In genomic region chr1:244435562-244436205, GRCh38 we compare ENCODE assay signal across 8 cellular contexts. TPM values are rescaled to one million over a fixed set of nuclear protein-coding genes. Genes with fewer than 3 reads are reported as not detected.
DNase-seq lines count a peak whose midpoint lies in the region; ATAC-seq and TF ChIP-seq lines count a peak whose summit lies in the region.
"Had no signal": no experiment of that assay in that cellular context is flagged by ENCODE, and none has a peak within 500 bp of the region (broad histone marks: within the 10 kb centered on the region; RNA-seq: fewer than 3 reads in every experiment).

No MANE protein-coding gene starts in this region.

- no peak for ATAC-seq in HG03175 (IDR thresholded peaks at IDR 0.05; ENCODE audit: unreplicated experiment)

- intact Hi-C loops in dorsolateral prefrontal cortex (cut with DNase I) = no loop called here

- H3K27ac ChIP-seq in GM23248 (peak overlapping the region; percentile 92), dorsolateral prefrontal cortex (peak overlapping the region in 57 of 59 donors; percentile 26 to 99 (median 77)), MM.1S (ENCODE audit: low read length) (no peak overlapping the region)

- H3K9me3 ChIP-seq in GM23248 (ENCODE audit: low read depth) (no peaks in the 10 kb centered on the region), MM.1S (replicated peaks; ENCODE audit: insufficient read depth, low read length) (no peaks in the 10 kb centered on the region)

- H3K27me3 ChIP-seq in GM23248 (replicated peaks; ENCODE audit: insufficient read depth) (no peaks in the 10 kb centered on the region), dorsolateral prefrontal cortex (no peaks in the 10 kb centered on the region), MM.1S (replicated peaks; ENCODE audit: insufficient read depth, low read length) (no peaks in the 10 kb centered on the region)

- H3K9me2 ChIP-seq in GM23248 (ENCODE audit: insufficient read depth) = no peaks in the 10 kb centered on the region
- H3K9me2 ChIP-seq in MM.1S (replicated peaks; ENCODE audit: insufficient read depth, low read length) = no peaks in the 10 kb centered on the region

- H3K36me3 ChIP-seq in GM23248 (ENCODE audit: low read depth) = peaks cover 13% of the 10 kb centered on the region; the same call in 1 of the 2 replicates
- H3K36me3 ChIP-seq in MM.1S (replicated peaks; ENCODE audit: insufficient read depth, low read length) = peaks cover 10% of the 10 kb centered on the region; the same call in 1 of the 2 replicates

- 77 to 78% methylated on average over 6 of the region's 6 CpGs for WGBS in GM23248 (ENCODE audit: low coverage in 1 of 2, low lambda C conversion rate in 2 of 2, missing lambda C conversion rate in 2 of 2), 2 experiments

- no peaks in the 10 kb centered on the region for H4K20me1 ChIP-seq in GM23248 (ENCODE audit: insufficient read depth)
- H4K20me1 ChIP-seq in MM.1S (ENCODE audit: insufficient read depth, low read length) = peaks cover 2% of the 10 kb centered on the region; the same call in 1 of the 2 replicates

- H3K4me3 ChIP-seq in GM23248 = no peak overlapping the region
- peak overlapping the region in 2 of 59 donors; percentile 9 to 14 for H3K4me3 ChIP-seq in dorsolateral prefrontal cortex
- no peak overlapping the region for H3K4me3 ChIP-seq in MM.1S (ENCODE audit: low read length)

- TF ChIP-seq CTCF in dorsolateral prefrontal cortex (IDR thresholded peaks at IDR 0.05 in 54 of 56, conservative IDR thresholded peaks at IDR 0.05 in 2 of 56; ENCODE audit: low read depth in 1 of 56, partially characterized antibody in 56 of 56) (no peak), MM.1S (IDR thresholded peaks at IDR 0.05; ENCODE audit: low read length) (no peak)

- in situ Hi-C loops in GM23248 (cut with MboI) = no loop called here

- H3K79me2 ChIP-seq in GM23248 (ENCODE audit: insufficient read depth) (peaks cover 59% of the 10 kb centered on the region), MM.1S (ENCODE audit: low read length) (peaks cover 53% of the 10 kb centered on the region)

- no peak overlapping the region for H2AFZ ChIP-seq in GM23248
- H2AFZ ChIP-seq in MM.1S (ENCODE audit: low read length) = no peak overlapping the region

- DNase-seq in GM23248 = peak; percentile 79
- peak; percentile 32 for DNase-seq in T1000 (lab: John Stamatoyannopoulos, UW)
- DNase-seq in dorsolateral prefrontal cortex = no peak
- peak; percentile 38 for DNase-seq in renal cortical epithelial cell (ENCODE audit: low read depth)
- DNase-seq in NCI-H2107 treated with DMSO at 0.1 percent for 48 hours (lab: John Stamatoyannopoulos, UW; ENCODE audit: unreplicated experiment) = no peak
- no peak for DNase-seq in MM.1S
- DNase-seq: naive B cell had no signal

- H3K4me1 ChIP-seq in GM23248 (ENCODE audit: insufficient read depth) = peaks cover 34% of the 10 kb centered on the region
- H3K4me1 ChIP-seq in MM.1S (ENCODE audit: low read length) = no peaks in the 10 kb centered on the region

- H3F3A ChIP-seq in GM23248 (ENCODE audit: insufficient read depth) = peaks cover 32% of the 10 kb centered on the region
- H3F3A ChIP-seq in MM.1S (ENCODE audit: insufficient read depth, low read length) = no peaks in the 10 kb centered on the region

- H3K9ac ChIP-seq in GM23248 = peak overlapping the region; percentile 68
- H3K9ac ChIP-seq in MM.1S (ENCODE audit: low read length) = no peak overlapping the region

- H3K4me2 ChIP-seq in GM23248 (ENCODE audit: unreplicated experiment) = peak overlapping the region; percentile 34
- no peak overlapping the region for H3K4me2 ChIP-seq in MM.1S (ENCODE audit: low read depth, low read length)

RNA-seq across cellular contexts. Expression of gene ADSS2, which starts 16.0 kb away (rescaled TPM):
- 48.7 and 55.0 TPM in 2 replicates for total RNA-seq in GM23248 (2014; rRNA removed; shearing (Covaris generic))
- 38.8 and 41.5 TPM in 2 replicates for polyA plus RNA-seq in GM23248 (2016; fragmentation: Nextera tagmentation; extraction: Ambion mirVana)
- total RNA-seq in dorsolateral prefrontal cortex (10 to 100 TPM; 25.2 to 78.9 (median 51.3) TPM), renal cortical epithelial cell (65.2 and 68.2 TPM in 2 replicates)

RNA-seq across cellular contexts. Expression of gene CATSPERE, which starts 25.4 kb away (rescaled TPM):
- 1.0 and 1.2 TPM in 2 replicates for total RNA-seq in GM23248 (2014; rRNA removed; shearing (Covaris generic))
- 0.30 and 0.85 TPM in 2 replicates for polyA plus RNA-seq in GM23248 (2016; fragmentation: Nextera tagmentation; extraction: Ambion mirVana)
- 1 to 10 TPM; 1.5 to 7.7 (median 4.0) TPM for total RNA-seq in dorsolateral prefrontal cortex
- 0.17 and 1.8 TPM in 2 replicates for total RNA-seq in renal cortical epithelial cell

Comparison
In these comparisons a context has a peak if more than half of its experiments do, and no peak if none do; other contexts are left out.
1. DNase-seq: peak in GM23248 (single experiment), T1000 (single experiment) and renal cortical epithelial cell (single experiment); none in dorsolateral prefrontal cortex (0 of 10), NCI-H2107 treated with DMSO at 0.1 percent for 48 hours (single experiment) and MM.1S (single experiment).